Comparison of ENCODE assay signal across 1 cellular context in the genomic region with DNA sequence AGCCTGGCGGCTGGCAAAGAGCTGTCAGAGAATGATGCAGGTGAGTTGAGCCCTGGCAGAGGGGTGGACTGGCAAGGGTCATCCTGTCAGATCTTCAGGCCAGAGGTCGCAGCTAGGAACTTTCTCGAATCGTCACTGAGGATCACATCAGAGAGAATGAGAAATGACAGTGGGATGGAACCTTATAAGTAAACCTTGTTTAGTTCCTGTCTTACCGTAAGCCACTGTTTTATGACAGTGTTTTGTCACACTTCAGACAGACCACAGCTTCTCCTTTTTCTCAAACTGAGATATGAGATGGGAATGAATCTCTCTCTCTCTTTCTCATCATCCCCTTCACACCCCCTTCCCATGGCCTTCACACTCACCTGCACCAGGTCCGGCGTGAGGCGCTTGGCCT.
TF ChIP-seq lines count a peak whose summit lies in the region.

No MANE protein-coding gene starts in this region.

TF ChIP-seq in GM23338, 12 proteins besides CTCF, POLR2A, EP300 and RAD21 (continued from another document):
- TF ChIP-seq ZNF114 (CRISPR knock-in tag; IDR thresholded peaks at IDR 0.05) (no peak), EZH2 (IDR thresholded peaks at IDR 0.05; ENCODE audit: low read depth, unreplicated experiment) (no peak), NANOG (IDR thresholded peaks at IDR 0.05; ENCODE audit: borderline replicate concordance) (no peak), CREB1 (CRISPR knock-in tag; IDR thresholded peaks at IDR 0.05; ENCODE audit: low read depth) (no peak), STAT1 (IDR thresholded peaks at IDR 0.05; ENCODE audit: unreplicated experiment) (no peak), JUNB (IDR thresholded peaks at IDR 0.05; ENCODE audit: unreplicated experiment) (no peak)
- TF ChIP-seq, protein P1, sequence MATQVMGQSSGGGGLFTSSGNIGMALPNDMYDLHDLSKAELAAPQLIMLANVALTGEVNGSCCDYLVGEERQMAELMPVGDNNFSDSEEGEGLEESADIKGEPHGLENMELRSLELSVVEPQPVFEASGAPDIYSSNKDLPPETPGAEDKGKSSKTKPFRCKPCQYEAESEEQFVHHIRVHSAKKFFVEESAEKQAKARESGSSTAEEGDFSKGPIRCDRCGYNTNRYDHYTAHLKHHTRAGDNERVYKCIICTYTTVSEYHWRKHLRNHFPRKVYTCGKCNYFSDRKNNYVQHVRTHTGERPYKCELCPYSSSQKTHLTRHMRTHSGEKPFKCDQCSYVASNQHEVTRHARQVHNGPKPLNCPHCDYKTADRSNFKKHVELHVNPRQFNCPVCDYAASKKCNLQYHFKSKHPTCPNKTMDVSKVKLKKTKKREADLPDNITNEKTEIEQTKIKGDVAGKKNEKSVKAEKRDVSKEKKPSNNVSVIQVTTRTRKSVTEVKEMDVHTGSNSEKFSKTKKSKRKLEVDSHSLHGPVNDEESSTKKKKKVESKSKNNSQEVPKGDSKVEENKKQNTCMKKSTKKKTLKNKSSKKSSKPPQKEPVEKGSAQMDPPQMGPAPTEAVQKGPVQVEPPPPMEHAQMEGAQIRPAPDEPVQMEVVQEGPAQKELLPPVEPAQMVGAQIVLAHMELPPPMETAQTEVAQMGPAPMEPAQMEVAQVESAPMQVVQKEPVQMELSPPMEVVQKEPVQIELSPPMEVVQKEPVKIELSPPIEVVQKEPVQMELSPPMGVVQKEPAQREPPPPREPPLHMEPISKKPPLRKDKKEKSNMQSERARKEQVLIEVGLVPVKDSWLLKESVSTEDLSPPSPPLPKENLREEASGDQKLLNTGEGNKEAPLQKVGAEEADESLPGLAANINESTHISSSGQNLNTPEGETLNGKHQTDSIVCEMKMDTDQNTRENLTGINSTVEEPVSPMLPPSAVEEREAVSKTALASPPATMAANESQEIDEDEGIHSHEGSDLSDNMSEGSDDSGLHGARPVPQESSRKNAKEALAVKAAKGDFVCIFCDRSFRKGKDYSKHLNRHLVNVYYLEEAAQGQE (IDR thresholded peaks at IDR 0.05; ENCODE audit: unreplicated experiment) = no peak
- TF ChIP-seq, protein P2, sequence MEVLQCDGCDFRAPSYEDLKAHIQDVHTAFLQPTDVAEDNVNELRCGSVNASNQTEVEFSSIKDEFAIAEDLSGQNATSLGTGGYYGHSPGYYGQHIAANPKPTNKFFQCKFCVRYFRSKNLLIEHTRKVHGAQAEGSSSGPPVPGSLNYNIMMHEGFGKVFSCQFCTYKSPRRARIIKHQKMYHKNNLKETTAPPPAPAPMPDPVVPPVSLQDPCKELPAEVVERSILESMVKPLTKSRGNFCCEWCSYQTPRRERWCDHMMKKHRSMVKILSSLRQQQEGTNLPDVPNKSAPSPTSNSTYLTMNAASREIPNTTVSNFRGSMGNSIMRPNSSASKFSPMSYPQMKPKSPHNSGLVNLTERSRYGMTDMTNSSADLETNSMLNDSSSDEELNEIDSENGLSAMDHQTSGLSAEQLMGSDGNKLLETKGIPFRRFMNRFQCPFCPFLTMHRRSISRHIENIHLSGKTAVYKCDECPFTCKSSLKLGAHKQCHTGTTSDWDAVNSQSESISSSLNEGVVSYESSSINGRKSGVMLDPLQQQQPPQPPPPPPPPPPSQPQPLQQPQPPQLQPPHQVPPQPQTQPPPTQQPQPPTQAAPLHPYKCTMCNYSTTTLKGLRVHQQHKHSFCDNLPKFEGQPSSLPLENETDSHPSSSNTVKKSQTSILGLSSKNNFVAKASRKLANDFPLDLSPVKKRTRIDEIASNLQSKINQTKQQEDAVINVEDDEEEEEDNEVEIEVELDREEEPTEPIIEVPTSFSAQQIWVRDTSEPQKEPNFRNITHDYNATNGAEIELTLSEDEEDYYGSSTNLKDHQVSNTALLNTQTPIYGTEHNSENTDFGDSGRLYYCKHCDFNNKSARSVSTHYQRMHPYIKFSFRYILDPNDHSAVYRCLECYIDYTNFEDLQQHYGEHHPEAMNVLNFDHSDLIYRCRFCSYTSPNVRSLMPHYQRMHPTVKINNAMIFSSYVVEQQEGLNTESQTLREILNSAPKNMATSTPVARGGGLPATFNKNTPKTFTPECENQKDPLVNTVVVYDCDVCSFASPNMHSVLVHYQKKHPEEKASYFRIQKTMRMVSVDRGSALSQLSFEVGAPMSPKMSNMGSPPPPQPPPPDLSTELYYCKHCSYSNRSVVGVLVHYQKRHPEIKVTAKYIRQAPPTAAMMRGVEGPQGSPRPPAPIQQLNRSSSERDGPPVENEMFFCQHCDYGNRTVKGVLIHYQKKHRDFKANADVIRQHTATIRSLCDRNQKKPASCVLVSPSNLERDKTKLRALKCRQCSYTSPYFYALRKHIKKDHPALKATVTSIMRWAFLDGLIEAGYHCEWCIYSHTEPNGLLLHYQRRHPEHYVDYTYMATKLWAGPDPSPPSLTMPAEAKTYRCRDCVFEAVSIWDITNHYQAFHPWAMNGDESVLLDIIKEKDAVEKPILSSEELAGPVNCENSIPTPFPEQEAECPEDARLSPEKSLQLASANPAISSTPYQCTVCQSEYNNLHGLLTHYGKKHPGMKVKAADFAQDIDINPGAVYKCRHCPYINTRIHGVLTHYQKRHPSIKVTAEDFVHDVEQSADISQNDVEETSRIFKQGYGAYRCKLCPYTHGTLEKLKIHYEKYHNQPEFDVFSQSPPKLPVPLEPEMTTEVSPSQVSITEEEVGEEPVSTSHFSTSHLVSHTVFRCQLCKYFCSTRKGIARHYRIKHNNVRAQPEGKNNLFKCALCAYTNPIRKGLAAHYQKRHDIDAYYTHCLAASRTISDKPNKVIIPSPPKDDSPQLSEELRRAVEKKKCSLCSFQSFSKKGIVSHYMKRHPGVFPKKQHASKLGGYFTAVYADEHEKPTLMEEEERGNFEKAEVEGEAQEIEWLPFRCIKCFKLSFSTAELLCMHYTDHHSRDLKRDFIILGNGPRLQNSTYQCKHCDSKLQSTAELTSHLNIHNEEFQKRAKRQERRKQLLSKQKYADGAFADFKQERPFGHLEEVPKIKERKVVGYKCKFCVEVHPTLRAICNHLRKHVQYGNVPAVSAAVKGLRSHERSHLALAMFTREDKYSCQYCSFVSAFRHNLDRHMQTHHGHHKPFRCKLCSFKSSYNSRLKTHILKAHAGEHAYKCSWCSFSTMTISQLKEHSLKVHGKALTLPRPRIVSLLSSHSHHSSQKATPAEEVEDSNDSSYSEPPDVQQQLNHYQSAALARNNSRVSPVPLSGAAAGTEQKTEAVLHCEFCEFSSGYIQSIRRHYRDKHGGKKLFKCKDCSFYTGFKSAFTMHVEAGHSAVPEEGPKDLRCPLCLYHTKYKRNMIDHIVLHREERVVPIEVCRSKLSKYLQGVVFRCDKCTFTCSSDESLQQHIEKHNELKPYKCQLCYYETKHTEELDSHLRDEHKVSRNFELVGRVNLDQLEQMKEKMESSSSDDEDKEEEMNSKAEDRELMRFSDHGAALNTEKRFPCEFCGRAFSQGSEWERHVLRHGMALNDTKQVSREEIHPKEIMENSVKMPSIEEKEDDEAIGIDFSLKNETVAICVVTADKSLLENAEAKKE (CRISPR knock-in tag; IDR thresholded peaks at IDR 0.05) = no peak
